In the genomic region with DNA sequence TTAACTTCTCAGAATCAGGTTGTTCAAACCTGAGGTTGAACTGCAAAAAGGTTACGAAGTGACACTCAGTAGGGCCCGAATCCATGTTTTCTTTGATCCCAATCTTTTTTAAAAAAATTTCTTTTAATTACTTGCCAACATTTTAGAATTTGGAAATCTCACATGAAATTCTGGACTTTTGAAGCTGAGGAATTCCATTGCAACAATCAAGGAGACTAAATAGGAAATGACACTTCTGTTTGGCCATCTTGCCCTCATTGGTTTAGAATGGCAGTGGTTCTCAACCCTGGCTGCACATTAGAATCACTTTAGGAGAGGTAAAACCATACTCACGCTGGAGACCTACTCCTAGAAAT, we compare ENCODE assay signal across 8 cellular contexts. TPM values are rescaled to one million over a fixed set of nuclear protein-coding genes. Genes with fewer than 3 reads are reported as not detected.
DNase-seq lines count a peak whose midpoint lies in the region; ATAC-seq and TF ChIP-seq lines count a peak whose summit lies in the region.

No MANE protein-coding gene starts in this region.

- H3K27ac Mint-ChIP-seq in HFFc6: peak overlapping the region; percentile 98
- H3K27ac Mint-ChIP-seq in brain: peak overlapping the region; percentile 97 to 99 (median 99)
- peak overlapping the region; percentile 93 for H3K27ac Mint-ChIP-seq in mesothelial cell of epicardium

- CTCF ChIA-PET in AG04450 (lab: Charles Lee): interaction anchor here (1.0 to 1.9 kb wide), 5 partner anchors 9 to 263 kb away, joined by 3 to 11 read pairs (median 4); no protein-coding TSS in a partner anchor

- no peak overlapping the region for H3K27ac ChIP-seq in AG04450 (ENCODE audit: low read depth, low read length)

- H3K9me3 Mint-ChIP-seq in HFFc6 (no peaks in the 10 kb centered on the region), brain (peaks cover 0 to 5% (median 0%) of the 10 kb centered on the region in 5 experiments), mesothelial cell of epicardium (no peaks in the 10 kb centered on the region)

- H3K27me3 ChIP-seq in AG04450 (ENCODE audit: control insufficient read depth, insufficient read depth, low read length): no peaks in the 10 kb centered on the region

- H3K9me3 ChIP-seq in AG04450 (ENCODE audit: control insufficient read depth, insufficient read depth, low read length): peaks cover 4% of the 10 kb centered on the region; the same call in 1 of the 2 replicates

- H3K36me3 Mint-ChIP-seq in HFFc6 (ENCODE audit: low read depth) (peaks cover 27% of the 10 kb centered on the region), brain (peaks cover 16% of the 10 kb centered on the region), mesothelial cell of epicardium (peaks cover 2% of the 10 kb centered on the region)

- TF ChIP-seq CTCF in AG04450 (IDR thresholded peaks at IDR 0.05; ENCODE audit: low read depth, low read length) (no peak), HFFc6 (IDR thresholded peaks at IDR 0.05) (no peak), brain (conservative IDR thresholded peaks at IDR 0.05) (no peak), mesothelial cell of epicardium (IDR thresholded peaks at IDR 0.05; ENCODE audit: unreplicated experiment) (no peak)

- POLR2A ChIA-PET in AG04450 (lab: Yijun Ruan, JAX): interaction anchor here (0.6 to 1.0 kb wide), 2 partner anchors 33 to 292 kb away, joined by 3 read pairs; no protein-coding TSS in a partner anchor

- ATAC-seq in GM19395 (IDR thresholded peaks at IDR 0.05; ENCODE audit: unreplicated experiment) (no peak), HG02763 (IDR thresholded peaks at IDR 0.05; ENCODE audit: unreplicated experiment) (no peak)

- H3K27me3 Mint-ChIP-seq in HFFc6 (ENCODE audit: insufficient read depth): no peaks in the 10 kb centered on the region; the same call in none of the 2 replicates
- peaks cover 27% of the 10 kb centered on the region for H3K27me3 Mint-ChIP-seq in brain
- H3K27me3 Mint-ChIP-seq in mesothelial cell of epicardium (ENCODE audit: low read depth): peaks cover 21% of the 10 kb centered on the region

- peak overlapping the region; percentile 97 for H3K4me3 Mint-ChIP-seq in HFFc6
- H3K4me3 Mint-ChIP-seq in brain: peak overlapping the region; percentile 97 to 99 (median 99)
- peak overlapping the region; percentile 99 for H3K4me3 Mint-ChIP-seq in mesothelial cell of epicardium

- DNase-seq in AG04450 (ENCODE audit: low read depth, low spot score): no peak
- no peak for DNase-seq in HFFc6
- DNase-seq in mesothelial cell of epicardium (ENCODE audit: low spot score in 2 of 2, unreplicated experiment in 2 of 2): no peak
- DNase-seq in ecto neural progenitor cell (ENCODE audit: low spot score): no peak
- DNase-seq in NCI-H2029 treated with DMSO at 0.1 percent for 48 hours (lab: John Stamatoyannopoulos, UW): no peak

- peak overlapping the region; percentile 95 for H3K4me3 ChIP-seq in AG04450 (ENCODE audit: low read depth, low read length)

- H3K4me1 Mint-ChIP-seq in HFFc6 (ENCODE audit: low read depth) (peaks cover 31% of the 10 kb centered on the region), brain (peaks cover 46% of the 10 kb centered on the region), mesothelial cell of epicardium (peaks cover 23% of the 10 kb centered on the region)

RNA-seq across cellular contexts. Expression of a gene that starts 0.5 kb away (rescaled TPM):
- polyA plus RNA-seq in AG04450 (2011; rRNA removed): 390 and 549 TPM in 2 replicates
- polyA minus RNA-seq in AG04450 (2011; rRNA and poly(A)+ RNA removed): 95.8 and 143 TPM in 2 replicates
- 100 to 1,000 TPM; 234 to 372 (median 324) TPM for total RNA-seq in HFFc6 (2021; fragmentation: NEBNext Ultra II Directional; extraction: Animal tissue kit (Norgen Biotek cat#: 25700))
- polyA plus RNA-seq in brain (ENCODE audit: insufficient read depth, low read depth, low replicate concordance): 836 TPM
- 161 to 179 TPM (median 176 TPM) in 3 replicates for total RNA-seq in mesothelial cell of epicardium
